8 cellular contexts compared by ENCODE assay signal in genomic region chr14:69405762-69406161, GRCh38.
"Had no signal": no experiment of that assay in that cellular context is flagged by ENCODE, and none has a peak within 500 bp of the region (broad histone marks: within the 10 kb centered on the region; RNA-seq: fewer than 3 reads in every experiment).

No MANE protein-coding gene starts in this region.

- H3K4me3 Mint-ChIP-seq: GM23338, H9, IgD-negative memory B cell had no signal

- FAIRE-seq: H1, H54, HepG2 had no signal

- H3K9me3 Mint-ChIP-seq: GM23338, H9, IgD-negative memory B cell had no signal

- H3K4me2 ChIP-seq: GM23338 had no signal

- DNase-seq: H9, HCEC 1CT, KG1 had no signal

- H3K27ac Mint-ChIP-seq: GM23338, H9 had no signal

- H3K4me3 ChIP-seq: GM23338 had no signal

- H2AFZ ChIP-seq: GM23338 had no signal

- ATAC-seq: GM23338, HepG2 had no signal
